ENCODE assay signal across 9 cellular contexts in genomic region chr10:102450374-102451104, GRCh38. TPM values are rescaled to one million over a fixed set of nuclear protein-coding genes. Genes with fewer than 3 reads are reported as not detected.
DNase-seq lines count a peak whose midpoint lies in the region; ATAC-seq and TF ChIP-seq lines count a peak whose summit lies in the region.
"Had no signal": no experiment of that assay in that cellular context is flagged by ENCODE, and none has a peak within 500 bp of the region (broad histone marks: within the 10 kb centered on the region; RNA-seq: fewer than 3 reads in every experiment).

No MANE protein-coding gene starts in this region.

- intact Hi-C loops in PC-3 (cut with micrococcal nuclease) (no loop called here), esophagus muscularis mucosa (cut with DNase I) (no loop called here)

- H3K9ac ChIP-seq in HUES64 (ENCODE audit: low read depth, low read length) (peak overlapping the region; percentile 74), PC-3 (ENCODE audit: low read length) (peak overlapping the region; percentile 87)

- H3K4me1 Mint-ChIP-seq in activated T-cell treated with anti-CD3 and anti-CD28 coated beads, Interleukin-2, amount 50 U/mL, for 24 hours (ENCODE audit: low read depth) = peaks cover 35% of the 10 kb centered on the region

- H3K9me3 Mint-ChIP-seq in activated T-cell treated with anti-CD3 and anti-CD28 coated beads, Interleukin-2, amount 50 U/mL, for 24 hours = no peaks in the 10 kb centered on the region

- peaks cover 29% of the 10 kb centered on the region for H3K79me2 ChIP-seq in PC-3 (ENCODE audit: low read length)

- peak overlapping the region; percentile 97 for H3K27ac Mint-ChIP-seq in activated T-cell treated with anti-CD3 and anti-CD28 coated beads, Interleukin-2, amount 50 U/mL, for 24 hours

- no peak for TF ChIP-seq POLR2A in esophagus muscularis mucosa (IDR thresholded peaks at IDR 0.05; ENCODE audit: low read depth)

- H3K36me3 Mint-ChIP-seq in activated T-cell treated with anti-CD3 and anti-CD28 coated beads, Interleukin-2, amount 50 U/mL, for 24 hours (ENCODE audit: low read depth) = peaks cover 52% of the 10 kb centered on the region

- H3K4me1 ChIP-seq in HUES64 (ENCODE audit: insufficient read depth, low read length) = peaks cover 32% of the 10 kb centered on the region
- peaks cover 20% of the 10 kb centered on the region for H3K4me1 ChIP-seq in PC-3 (ENCODE audit: insufficient read depth, low read length)
- H3K4me1 ChIP-seq in esophagus muscularis mucosa = peaks cover 5 to 32% (median 21%) of the 10 kb centered on the region in 4 donors

- CTCF ChIA-PET in PC-3 (lab: Charles Lee) = interaction anchor here (1.4 kb wide), 1 partner anchor 57 kb away, joined by 3 read pairs; no protein-coding TSS in a partner anchor

- no peak for TF ChIP-seq EP300 in esophagus muscularis mucosa (IDR thresholded peaks at IDR 0.05)

- H3K27me3 ChIP-seq in HUES64 (ENCODE audit: insufficient read depth, low read length) (no peaks in the 10 kb centered on the region), PC-3 (ENCODE audit: low read length) (no peaks in the 10 kb centered on the region), esophagus muscularis mucosa (no peaks in the 10 kb centered on the region)

- no peaks in the 10 kb centered on the region for H3F3A ChIP-seq in PC-3 (ENCODE audit: low read length, unreplicated experiment)

- peak overlapping the region; percentile 63 for H2AFZ ChIP-seq in PC-3 (ENCODE audit: low read length)

- BruUV-seq in PC-3 (replicated peaks; lab: Mats Ljungman, UMichigan) = no TSS peak

- no peaks in the 10 kb centered on the region for H3K27me3 Mint-ChIP-seq in activated T-cell treated with anti-CD3 and anti-CD28 coated beads, Interleukin-2, amount 50 U/mL, for 24 hours

- POLR2A ChIA-PET in PC-3 (lab: Charles Lee; ENCODE audit: unreplicated experiment) = interaction anchor here (1.2 kb wide), 1 partner anchor 18 kb away, joined by 5 read pairs; the partner anchor contains the start of gene CUEDC2

- TF ChIP-seq CTCF in PC-3 (conservative IDR thresholded peaks at IDR 0.05; ENCODE audit: low read depth, low read length) (no peak), esophagus muscularis mucosa (IDR thresholded peaks at IDR 0.05) (no peak)

- peak overlapping the region; percentile 89 for H3K4me3 ChIP-seq in HUES64 (ENCODE audit: low read length)
- H3K4me3 ChIP-seq in PC-3 (ENCODE audit: low read length) = peak overlapping the region; percentile 92
- H3K4me3 ChIP-seq in esophagus muscularis mucosa = peak overlapping the region; percentile 73 to 88 (median 80)

- peak; percentile 61 for ATAC-seq in GM21447 (IDR thresholded peaks at IDR 0.05; ENCODE audit: unreplicated experiment)
- ATAC-seq in PC-3 = peak; percentile 79

- H3K27ac ChIP-seq in HUES64 (ENCODE audit: low read depth, low read length) (peak overlapping the region; percentile 65; the same call in 1 of the 2 replicates), PC-3 (ENCODE audit: low read length) (peak overlapping the region; percentile 55), esophagus muscularis mucosa (replicated peaks in 1 of 4) (peak overlapping the region; percentile 80 to 90 (median 86))

- H3K4me3 Mint-ChIP-seq in activated T-cell treated with anti-CD3 and anti-CD28 coated beads, Interleukin-2, amount 50 U/mL, for 24 hours = peak overlapping the region; percentile 94

- under 1% methylated on average over 104 of the region's 104 CpGs for WGBS in HUES64
- under 1% methylated on average over 22 of the region's 104 CpGs for WGBS in esophagus muscularis mucosa

- H3K9me2 ChIP-seq in PC-3 (replicated peaks; ENCODE audit: low read length) = no peaks in the 10 kb centered on the region

- H3K4me2 ChIP-seq in PC-3 (ENCODE audit: low read length) = peak overlapping the region; percentile 97

- H4K20me1 ChIP-seq in PC-3 (ENCODE audit: low read length) = 0 out of 2 replicates have a peak, but pooled peaks cover 4% of the 10 kb centered on the region

- peaks cover 19% of the 10 kb centered on the region for H3K36me3 ChIP-seq in HUES64 (ENCODE audit: insufficient read depth, low read length)
- peaks cover 5% of the 10 kb centered on the region; the same call in 1 of the 2 replicates for H3K36me3 ChIP-seq in PC-3 (ENCODE audit: low read depth, low read length)
- peaks cover 0 to 10% (median 0%) of the 10 kb centered on the region in 4 donors for H3K36me3 ChIP-seq in esophagus muscularis mucosa

- DNase-seq in DMS 273 treated with DMSO at 0.1 percent for 48 hours (lab: John Stamatoyannopoulos, UW) = peak; percentile 34
- peak; percentile 82 for DNase-seq in PC-3
- DNase-seq in activated T-cell treated with anti-CD3 and anti-CD28 coated beads, Interleukin-2, amount 50 U/mL, for 24 hours = peak; percentile 90
- DNase-seq in esophagus muscularis mucosa (ENCODE audit: extremely low spot score) = no peak
- peak; percentile 80 for DNase-seq in myocyte (ENCODE audit: low read depth)
- DNase-seq in stimulated activated CD8-positive, alpha-beta memory T cell treated with anti-CD3 and anti-CD28 coated beads, Interleukin-7, amount 100 ng/mL, for 4 hours (ENCODE audit: low read depth in 2 of 2) = peak; percentile 70 to 88

- H3K9me3 ChIP-seq in HUES64 (ENCODE audit: insufficient read depth, low read depth, low read length) (no peaks in the 10 kb centered on the region), PC-3 (ENCODE audit: low read length) (no peaks in the 10 kb centered on the region), esophagus muscularis mucosa (no peaks in the 10 kb centered on the region)

RNA-seq across cellular contexts. Expression of gene C10orf95, which starts 0.8 kb away (rescaled TPM):
- polyA plus RNA-seq in HUES64 (2013, experiment 1 of 2) = 0.15 TPM
- polyA plus RNA-seq in HUES64 (2013, experiment 2 of 2) = 0.44 TPM
- 1.6 and 1.9 TPM in 2 replicates for total RNA-seq in PC-3 (2014; rRNA removed)
- total RNA-seq in esophagus muscularis mucosa = 1 to 10 TPM in 1 of 4 donors, not detected in 3; 1.0 TPM
- total RNA-seq in myocyte = not detected in 2 replicates
- polyA plus RNA-seq in myocyte (2012) = not detected
- total RNA-seq: subcutaneous adipose tissue had no signal

RNA-seq across cellular contexts. Expression of gene CUEDC2, which starts 18.2 kb away (rescaled TPM):
- polyA plus RNA-seq in HUES64 (2013, experiment 1 of 2) = 42.7 TPM
- polyA plus RNA-seq in HUES64 (2013, experiment 2 of 2) = 56.5 TPM
- total RNA-seq in PC-3 (2014; rRNA removed) = 50.6 and 51.4 TPM in 2 replicates
- 10 to 100 TPM; 61.0 to 92.7 (median 71.2) TPM for total RNA-seq in esophagus muscularis mucosa
- 73.3 and 93.3 TPM in 2 replicates for total RNA-seq in myocyte
- 83.8 TPM for polyA plus RNA-seq in myocyte (2012)

RNA-seq across cellular contexts. Expression of gene FBXL15, which starts 29.9 kb away (rescaled TPM):
- 9.0 TPM for polyA plus RNA-seq in HUES64 (2013, experiment 1 of 2)
- polyA plus RNA-seq in HUES64 (2013, experiment 2 of 2) = 7.9 TPM
- total RNA-seq in PC-3 (2014; rRNA removed) (10.1 and 12.7 TPM in 2 replicates), esophagus muscularis mucosa (10 to 100 TPM; 19.5 to 45.9 (median 29.0) TPM), myocyte (17.3 and 22.4 TPM in 2 replicates)
- polyA plus RNA-seq in myocyte (2012) = 11.7 TPM

RNA-seq across cellular contexts. Expression of gene PSD, which starts 32.0 kb away (rescaled TPM):
- polyA plus RNA-seq in HUES64 (2013, experiment 1 of 2) = 3.9 TPM
- polyA plus RNA-seq in HUES64 (2013, experiment 2 of 2) = 9.3 TPM
- total RNA-seq in PC-3 (2014; rRNA removed) (0.22 and 0.23 TPM in 2 replicates), esophagus muscularis mucosa (100 to 1,000 TPM in 2 of 4 donors, 10 to 100 TPM in 2; 88.0 to 268 (median 108) TPM), myocyte (0.10 and 0.32 TPM in 2 replicates)
- 2.7 TPM for polyA plus RNA-seq in myocyte (2012)

RNA-seq across cellular contexts. Expression of gene ACTR1A, which starts 52.0 kb away (rescaled TPM):
- 76.3 TPM for polyA plus RNA-seq in HUES64 (2013, experiment 1 of 2)
- polyA plus RNA-seq in HUES64 (2013, experiment 2 of 2) = 81.5 TPM
- total RNA-seq in PC-3 (2014; rRNA removed) (69.9 and 72.7 TPM in 2 replicates), esophagus muscularis mucosa (100 to 1,000 TPM; 164 to 283 (median 229) TPM), myocyte (180 and 206 TPM in 2 replicates)
- polyA plus RNA-seq in myocyte (2012) = 158 TPM
